In genomic region chr12:70242695-70243509, GRCh38 we compare ENCODE assay signal across 8 cellular contexts. TPM values are rescaled to one million over a fixed set of nuclear protein-coding genes. Genes with fewer than 3 reads are reported as not detected.
DNase-seq lines count a peak whose midpoint lies in the region; ATAC-seq, FAIRE-seq and TF ChIP-seq lines count a peak whose summit lies in the region.

Gene CNOT2 (plus strand): TSS chr12:70243433. CDS start chr12:70278227, 34,794 bp downstream.

- peak; percentile 74 for ATAC-seq in GM21381 (IDR thresholded peaks at IDR 0.05; ENCODE audit: unreplicated experiment)

- CTCF ChIA-PET in Caco-2 (lab: Charles Lee): no interaction called here

- H3K27me3 ChIP-seq in Caco-2 (replicated peaks; ENCODE audit: control insufficient read depth, insufficient read depth, low read length) (no peaks in the 10 kb centered on the region), NT2/D1 (ENCODE audit: insufficient read depth, insufficient read length) (no peaks in the 10 kb centered on the region), endodermal cell (ENCODE audit: control insufficient read depth, insufficient read depth, low read length, poor library complexity, severe bottlenecking) (no peaks in the 10 kb centered on the region)

- H3K27ac Mint-ChIP-seq in Caco-2 (ENCODE audit: unreplicated experiment) (peak within 1 kb of the TSS; percentile 99), endodermal cell (peak within 1 kb of the TSS; percentile 99)

- TF ChIP-seq CTCF in Caco-2 (IDR thresholded peaks at IDR 0.05; ENCODE audit: insufficient read depth in 1 of 2, low read depth in 1 of 2, low read length in 1 of 2, severe bottlenecking in 1 of 2, unreplicated experiment in 1 of 2): no peak
- TF ChIP-seq CTCF in endodermal cell (conservative IDR thresholded peaks at IDR 0.05): peak; percentile 14

- WGBS in endodermal cell (ENCODE audit: insufficient coverage in 1 of 2, insufficient read length in 1 of 2), 2 experiments: 0% methylated on average over 58 of the region's 64 CpGs; no CpG with 5 or more reads in 1 of the 2 experiments
- 0% methylated on average over 37 to 39 of the region's 64 CpGs for WGBS in mesodermal cell (ENCODE audit: insufficient coverage in 2 of 2), 2 experiments

- intact Hi-C loops in Caco-2 (cut with micrococcal nuclease; ENCODE audit: unreplicated experiment): loop anchor here (2.0 to 10.0 kb wide), 3 partner anchors 26 to 338 kb away; partner anchors contain the start of gene KCNMB4

- H3K9me3 ChIP-seq in Caco-2: no peaks in the 10 kb centered on the region
- no peaks in the 10 kb centered on the region for H3K9me3 ChIP-seq in NT2/D1 (ENCODE audit: insufficient read depth, low read length)
- no peaks in the 10 kb centered on the region for H3K9me3 ChIP-seq in endodermal cell (ENCODE audit: control insufficient read depth, low read length)
- no peaks in the 10 kb centered on the region for H3K9me3 ChIP-seq in mesodermal cell (ENCODE audit: control insufficient read depth, low read length)

- peaks cover 20% of the 10 kb centered on the region for H3K4me1 Mint-ChIP-seq in Caco-2 (ENCODE audit: low read depth, unreplicated experiment)
- peaks cover 32% of the 10 kb centered on the region for H3K4me1 Mint-ChIP-seq in endodermal cell

- H3K4me3 ChIP-seq in Caco-2 (ENCODE audit: low read depth, low read length) (peak within 1 kb of the TSS; percentile 78), NT2/D1 (ENCODE audit: insufficient read length, low read depth) (peak within 1 kb of the TSS; percentile 98), endodermal cell (ENCODE audit: low read length) (peak within 1 kb of the TSS; percentile 91), mesodermal cell (ENCODE audit: extremely low read depth, insufficient read depth, low read length, poor library complexity, severe bottlenecking) (peak within 1 kb of the TSS; percentile 94)

- DNase-seq in Caco-2 (peak; percentile 91 to 93), HTR-8/SVneo (ENCODE audit: insufficient read length, low spot score) (peak; percentile 67), NT2/D1 (ENCODE audit: low read depth, low spot score) (peak; percentile 89), endodermal cell (peak; percentile 98)
- DNase-seq in activated CD8-positive, alpha-beta memory T cell treated with anti-CD3 and anti-CD28 coated beads, Interleukin-2, amount 50 U/mL, for 1 hour (ENCODE audit: extremely low read depth): peak; percentile 71
- peak; percentile 76 for DNase-seq in stimulated activated CD8-positive, alpha-beta memory T cell treated with anti-CD3 and anti-CD28 coated beads, Interleukin-15, amount 100 ng/mL, for 24 hours (ENCODE audit: low read depth)

- H3K36me3 ChIP-seq in Caco-2 (ENCODE audit: control insufficient read depth, insufficient read depth, low read length) (no peaks in the 10 kb centered on the region; the same call in 1 of the 2 replicates), NT2/D1 (ENCODE audit: insufficient read depth, insufficient read length, low read length) (peaks cover 45% of the 10 kb centered on the region), endodermal cell (ENCODE audit: control insufficient read depth, insufficient read depth, low read length) (peaks cover 27% of the 10 kb centered on the region), mesodermal cell (ENCODE audit: control insufficient read depth, insufficient read depth, low read length) (peaks cover 20% of the 10 kb centered on the region)

- no TSS peak for BruUV-seq in Caco-2 (replicated peaks; lab: Mats Ljungman, UMichigan)

- H3K27ac ChIP-seq in endodermal cell (ENCODE audit: low read depth, low read length) (peak within 1 kb of the TSS; percentile 99), mesodermal cell (ENCODE audit: low read depth, low read length, severe bottlenecking) (peak within 1 kb of the TSS; percentile 99)

- H3K36me3 Mint-ChIP-seq in Caco-2 (ENCODE audit: insufficient read depth, unreplicated experiment): peaks cover 38% of the 10 kb centered on the region
- peaks cover 29% of the 10 kb centered on the region for H3K36me3 Mint-ChIP-seq in endodermal cell (ENCODE audit: low read depth)

- peak; percentile 62 for FAIRE-seq in HTR-8/SVneo (lab: Jason Lieb, UNC)

- H3K4me1 ChIP-seq in Caco-2 (peaks cover 22% of the 10 kb centered on the region), NT2/D1 (ENCODE audit: insufficient read depth, insufficient read length) (no peaks in the 10 kb centered on the region), endodermal cell (ENCODE audit: control insufficient read depth, insufficient read depth, low read length) (peaks cover 7% of the 10 kb centered on the region), mesodermal cell (ENCODE audit: control insufficient read depth, insufficient read depth, low read length, poor library complexity, severe bottlenecking) (no peaks in the 10 kb centered on the region)

- H3K9ac ChIP-seq in NT2/D1 (ENCODE audit: insufficient read length, low read depth) (peak within 1 kb of the TSS; percentile 98), endodermal cell (ENCODE audit: extremely low read depth, low read length, poor library complexity, severe bottlenecking) (peak within 1 kb of the TSS; percentile 78)

- no peaks in the 10 kb centered on the region for H3K27me3 Mint-ChIP-seq in Caco-2 (ENCODE audit: insufficient read depth, unreplicated experiment)
- H3K27me3 Mint-ChIP-seq in endodermal cell (ENCODE audit: insufficient read depth): no peaks in the 10 kb centered on the region

- POLR2A ChIA-PET in Caco-2 (lab: Charles Lee): interaction anchor here (0.6 kb wide), 1 partner anchor 202 kb away, joined by 5 read pairs; no protein-coding TSS in a partner anchor

- H3K4me3 Mint-ChIP-seq in Caco-2 (ENCODE audit: unreplicated experiment): peak within 1 kb of the TSS; percentile 99
- peak within 1 kb of the TSS; percentile 95 for H3K4me3 Mint-ChIP-seq in endodermal cell

- H3K9me3 Mint-ChIP-seq in Caco-2 (ENCODE audit: unreplicated experiment): no peaks in the 10 kb centered on the region
- H3K9me3 Mint-ChIP-seq in endodermal cell: no peaks in the 10 kb centered on the region

RNA-seq across cellular contexts. Expression of gene CNOT2, which starts in this region (rescaled TPM):
- total RNA-seq in Caco-2 (2022) (83.5 and 85.8 TPM in 2 replicates), endodermal cell (10 to 100 TPM; 96.2 to 96.5 TPM)
- polyA plus RNA-seq in endodermal cell (2013, experiment 1 of 2): 74.5 TPM
- 72.7 TPM for polyA plus RNA-seq in endodermal cell (2013, experiment 2 of 2)
- polyA plus RNA-seq in mesodermal cell (2013, experiment 1 of 2): 68.9 TPM
- 68.3 TPM for polyA plus RNA-seq in mesodermal cell (2013, experiment 2 of 2)

Comparison
In these comparisons a context has a peak if more than half of its experiments do, and no peak if none do; other contexts are left out.
1. Peak in every context shown above with its lines: DNase-seq, ATAC-seq, H3K4me3 ChIP-seq and H3K27ac ChIP-seq.